In the genomic region with DNA sequence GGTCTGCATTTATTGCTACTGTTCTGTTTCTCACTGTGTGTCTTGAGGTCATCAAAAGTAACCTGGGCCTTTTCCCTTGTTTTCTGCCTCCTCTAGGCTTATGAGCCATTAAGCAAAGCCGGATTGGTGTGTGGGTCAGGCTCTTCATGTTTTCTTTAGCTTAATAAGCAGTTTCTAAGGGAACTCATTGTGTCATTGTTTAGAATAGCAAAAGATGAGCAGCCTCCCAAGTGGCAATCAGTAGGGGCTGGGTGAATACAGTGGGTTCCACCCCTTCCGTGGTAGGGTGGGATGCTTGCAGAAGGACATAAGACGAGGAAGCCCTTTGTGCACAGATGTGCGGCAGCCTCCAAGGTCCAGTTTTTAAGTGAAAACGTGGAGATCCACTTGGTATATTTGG, we compare ENCODE assay signal across 18 cellular contexts. TPM values are rescaled to one million over a fixed set of nuclear protein-coding genes. Genes with fewer than 3 reads are reported as not detected.
DNase-seq lines count a peak whose midpoint lies in the region; ATAC-seq and TF ChIP-seq lines count a peak whose summit lies in the region.
"Had no signal": no experiment of that assay in that cellular context is flagged by ENCODE, and none has a peak within 500 bp of the region (broad histone marks: within the 10 kb centered on the region; RNA-seq: fewer than 3 reads in every experiment).

No MANE protein-coding gene starts in this region.

- in situ Hi-C loops in ACHN (cut with HindIII; ENCODE audit: low pct_ligation_motif_present, low pct_unique_long_range_greater_than_20kb, low sequenced_read_pairs): no loop called here

- no peak for TF ChIP-seq CTCF in fibroblast of mammary gland (conservative IDR thresholded peaks at IDR 0.05; ENCODE audit: control insufficient read depth, insufficient read depth, low read depth, low read length)

- DNase-seq in H4 (ENCODE audit: low spot score) (peak; percentile 41), T-helper 17 cell (no peak), fibroblast of mammary gland (ENCODE audit: low read depth) (peak; percentile 52), pons (ENCODE audit: low spot score) (peak; percentile 31), ACHN (no peak), amniotic stem cell (lab: John Stamatoyannopoulos, UW) (no peak)
- DNase-seq: activated B cell treated with CpG ODN at 0.5 μM for 24 hours; activated naive CD4-positive, alpha-beta T cell treated with anti-CD3 and anti-CD28 coated beads, Interleukin-2, amount 50 U/mL, for 16 hours; cerebellar nuclear complex; DMS79; MV-4-11; NCI-H2171 treated with DMSO at 0.1 percent for 48 hours; retina; stimulated activated CD4-positive, alpha-beta T cell treated with anti-CD3 and anti-CD28 coated beads, Interleukin-4, amount 100 ng/mL, for 1 hour had no signal

- peaks cover 4% of the 10 kb centered on the region for H3K36me3 Mint-ChIP-seq in T-helper 17 cell (ENCODE audit: low read depth)

- H3K4me1 Mint-ChIP-seq in T-helper 17 cell: peaks cover 35% of the 10 kb centered on the region

- H3K4me3 ChIP-seq in fibroblast of mammary gland (ENCODE audit: control insufficient read depth, low read depth, low read length): no peak overlapping the region
- H3K4me3 ChIP-seq: BLaER1 treated with 17β-estradiol and CSF1 and Interleukin-3, amounts not matched to agents 10 nM and 100 nM had no signal

- peak overlapping the region; percentile 31 for H3K4me3 Mint-ChIP-seq in T-helper 17 cell
- H3K4me3 Mint-ChIP-seq: activated B cell treated with CpG ODN at 0.5 μM for 24 hours had no signal

- H3K27me3 Mint-ChIP-seq in T-helper 17 cell: no peaks in the 10 kb centered on the region
- H3K27me3 Mint-ChIP-seq: activated B cell treated with CpG ODN at 0.5 μM for 24 hours had no signal

- H3K27ac Mint-ChIP-seq in T-helper 17 cell: peak overlapping the region; percentile 65
- H3K27ac Mint-ChIP-seq: activated B cell treated with CpG ODN at 0.5 μM for 24 hours had no signal

- no peaks in the 10 kb centered on the region for H3K9me3 ChIP-seq in T-helper 17 cell (ENCODE audit: control insufficient read depth, low read length, poor library complexity, severe bottlenecking)

- no peak for ATAC-seq in T-helper 17 cell
- no peak for ATAC-seq in HG02840 (IDR thresholded peaks at IDR 0.05; ENCODE audit: low FRiP score, unreplicated experiment)
- no peak for ATAC-seq in GM18511 (IDR thresholded peaks at IDR 0.05; ENCODE audit: unreplicated experiment)
- ATAC-seq: SK-N-SH treated with all-trans-retinoic acid at 6 μM for 48 hours had no signal

RNA-seq across cellular contexts. Expression of gene ABCC1, which starts 34.5 kb away (rescaled TPM):
- 9.7 and 12.5 TPM in 2 replicates for total RNA-seq in H4 (2014; rRNA removed; shearing (Covaris generic))
- 10 to 100 TPM; 66.0 to 67.0 TPM for total RNA-seq in T-helper 17 cell

Comparison
In these comparisons a context has a peak if more than half of its experiments do, and no peak if none do; other contexts are left out.
1. DNase-seq: peak in H4 (single experiment), fibroblast of mammary gland (single experiment) and pons (single experiment); none in T-helper 17 cell (0 of 3), ACHN (single experiment) and amniotic stem cell (single experiment).